ENCODE assay signal across 9 cellular contexts in genomic region chr6:146433881-146434741, GRCh38.
A peak's percentile ranks its signal among the peaks of the same experiment; 100 is the strongest.
DNase-seq lines count a peak whose midpoint lies in the region; ATAC-seq and TF ChIP-seq lines count a peak whose summit lies in the region.
"Had no signal": no experiment of that assay in that cellular context is flagged by ENCODE, and none has a peak within 500 bp of the region (broad histone marks: within the 10 kb centered on the region; RNA-seq: fewer than 3 reads in every experiment).

No MANE protein-coding gene starts in this region.

- DNase-seq in T47D (ENCODE audit: low read depth in 1 of 2, low spot score in 1 of 2): peak; percentile 9 to 29
- no peak for DNase-seq in MCF 10A (ENCODE audit: unreplicated experiment)
- DNase-seq in foreskin melanocyte: peak; percentile 14
- DNase-seq in vagina (ENCODE audit: extremely low spot score in 2 of 2): no peak
- no peak for DNase-seq in NCI-H345 treated with DMSO at 0.1 percent for 48 hours (lab: John Stamatoyannopoulos, UW; ENCODE audit: unreplicated experiment)
- no peak for DNase-seq in activated T-helper 1 cell treated with anti-CD3 and anti-CD28 coated beads, Interleukin-12 subunit alpha, Interleukin-12 subunit beta, Interleukin-2, Interleukin-4 antibody, amounts not matched to agents 30 ng/mL and 10 ng/mL and 1 ng/mL, durations not matched to agents 14 hours and 24 hours and 36 hours (ENCODE audit: low spot score)
- DNase-seq: PC-9 had no signal

- no peaks in the 10 kb centered on the region for H3K27me3 ChIP-seq in vagina

- TF ChIP-seq POLR2A in vagina (IDR thresholded peaks at IDR 0.05): no peak

- intact Hi-C loops in MCF 10A (cut with micrococcal nuclease): no loop called here
- intact Hi-C loops in vagina (cut with DNase I): no loop called here
- intact Hi-C loops in activated T-helper 1 cell treated with anti-CD3 and anti-CD28 coated beads, Interleukin-12 subunit alpha, Interleukin-12 subunit beta, Interleukin-2, Interleukin-4 antibody, amounts not matched to agents 30 ng/mL and 10 ng/mL and 1 ng/mL, durations not matched to agents 14 hours and 24 hours and 36 hours (cut with micrococcal nuclease): no loop called here

- H3K36me3 ChIP-seq in vagina: no peaks in the 10 kb centered on the region

- POLR2A ChIA-PET in MCF 10A (lab: Yijun Ruan, JAX): no interaction called here

- H3K9me3 Mint-ChIP-seq in MCF 10A (ENCODE audit: unreplicated experiment): no peaks in the 10 kb centered on the region
- H3K9me3 Mint-ChIP-seq in nephron: no peaks in the 10 kb centered on the region
- H3K9me3 Mint-ChIP-seq in activated T-helper 1 cell treated with anti-CD3 and anti-CD28 coated beads, Interleukin-12 subunit alpha, Interleukin-12 subunit beta, Interleukin-2, Interleukin-4 antibody, amounts not matched to agents 30 ng/mL and 10 ng/mL and 1 ng/mL, durations not matched to agents 14 hours and 24 hours and 36 hours: no peaks in the 10 kb centered on the region

- no TSS peak for BruUV-seq in MCF 10A (replicated peaks; lab: Mats Ljungman, UMichigan)

- TF ChIP-seq CTCF in MCF 10A (IDR thresholded peaks at IDR 0.05; ENCODE audit: unreplicated experiment): no peak
- TF ChIP-seq CTCF in nephron (IDR thresholded peaks at IDR 0.05; ENCODE audit: unreplicated experiment in 3 of 3): no peak
- no peak for TF ChIP-seq CTCF in vagina (IDR thresholded peaks at IDR 0.05)

- in situ Hi-C loops in T47D (cut with HindIII; ENCODE audit: low pct_unique_long_range_greater_than_20kb, low sequenced_read_pairs): no loop called here

- no peak overlapping the region for H3K27ac ChIP-seq in vagina
- H3K27ac ChIP-seq: PC-9 had no signal

- no peak for ATAC-seq in HG03159 (IDR thresholded peaks at IDR 0.05; ENCODE audit: unreplicated experiment)

- H3K27ac Mint-ChIP-seq in MCF 10A (ENCODE audit: low read depth, unreplicated experiment) (no peak overlapping the region), nephron (no peak overlapping the region)
- no peak overlapping the region for H3K27ac Mint-ChIP-seq in activated T-helper 1 cell treated with anti-CD3 and anti-CD28 coated beads, Interleukin-12 subunit alpha, Interleukin-12 subunit beta, Interleukin-2, Interleukin-4 antibody, amounts not matched to agents 30 ng/mL and 10 ng/mL and 1 ng/mL, durations not matched to agents 14 hours and 24 hours and 36 hours

- no peaks in the 10 kb centered on the region for H3K4me1 ChIP-seq in vagina

- CTCF ChIA-PET in MCF 10A (lab: Yijun Ruan, JAX): interaction anchor here (0.6 to 1.1 kb wide), 4 partner anchors 112 to 362 kb away, joined by 3 to 4 read pairs (median 3); no protein-coding TSS in a partner anchor

- H3K4me1 Mint-ChIP-seq in MCF 10A (ENCODE audit: insufficient read depth, unreplicated experiment) (no peaks in the 10 kb centered on the region), nephron (peaks cover 5% of the 10 kb centered on the region)
- H3K4me1 Mint-ChIP-seq in activated T-helper 1 cell treated with anti-CD3 and anti-CD28 coated beads, Interleukin-12 subunit alpha, Interleukin-12 subunit beta, Interleukin-2, Interleukin-4 antibody, amounts not matched to agents 30 ng/mL and 10 ng/mL and 1 ng/mL, durations not matched to agents 14 hours and 24 hours and 36 hours (ENCODE audit: low read depth): no peaks in the 10 kb centered on the region

- no peaks in the 10 kb centered on the region for H3K36me3 Mint-ChIP-seq in MCF 10A (ENCODE audit: insufficient read depth, unreplicated experiment)
- H3K36me3 Mint-ChIP-seq in nephron (ENCODE audit: low read depth): no peaks in the 10 kb centered on the region
- no peaks in the 10 kb centered on the region for H3K36me3 Mint-ChIP-seq in activated T-helper 1 cell treated with anti-CD3 and anti-CD28 coated beads, Interleukin-12 subunit alpha, Interleukin-12 subunit beta, Interleukin-2, Interleukin-4 antibody, amounts not matched to agents 30 ng/mL and 10 ng/mL and 1 ng/mL, durations not matched to agents 14 hours and 24 hours and 36 hours (ENCODE audit: low read depth)

- H3K27me3 Mint-ChIP-seq in MCF 10A (ENCODE audit: insufficient read depth, unreplicated experiment) (no peaks in the 10 kb centered on the region), nephron (ENCODE audit: low read depth) (peaks cover 17% of the 10 kb centered on the region)
- peaks cover 10% of the 10 kb centered on the region for H3K27me3 Mint-ChIP-seq in activated T-helper 1 cell treated with anti-CD3 and anti-CD28 coated beads, Interleukin-12 subunit alpha, Interleukin-12 subunit beta, Interleukin-2, Interleukin-4 antibody, amounts not matched to agents 30 ng/mL and 10 ng/mL and 1 ng/mL, durations not matched to agents 14 hours and 24 hours and 36 hours (ENCODE audit: insufficient read depth)

- H3K4me3 ChIP-seq in vagina: peak overlapping the region; percentile 35 to 47
- H3K4me3 ChIP-seq: PC-9 had no signal

- H3K9me3 ChIP-seq in vagina: no peaks in the 10 kb centered on the region

- H3K4me3 Mint-ChIP-seq in MCF 10A (ENCODE audit: unreplicated experiment) (no peak overlapping the region), nephron (peak overlapping the region; percentile 77 to 82 (median 81))
- no peak overlapping the region for H3K4me3 Mint-ChIP-seq in activated T-helper 1 cell treated with anti-CD3 and anti-CD28 coated beads, Interleukin-12 subunit alpha, Interleukin-12 subunit beta, Interleukin-2, Interleukin-4 antibody, amounts not matched to agents 30 ng/mL and 10 ng/mL and 1 ng/mL, durations not matched to agents 14 hours and 24 hours and 36 hours

Comparison
In these comparisons a context has a peak if more than half of its experiments do, and no peak if none do; other contexts are left out.
1. DNase-seq: peak in T47D (2 of 2) and foreskin melanocyte (single experiment); none in MCF 10A (single experiment), vagina (0 of 2), NCI-H345 treated with DMSO at 0.1 percent for 48 hours (single experiment) and activated T-helper 1 cell treated with anti-CD3 and anti-CD28 coated beads, Interleukin-12 subunit alpha, Interleukin-12 subunit beta, Interleukin-2, Interleukin-4 antibody, amounts not matched to agents 30 ng/mL and 10 ng/mL and 1 ng/mL, durations not matched to agents 14 hours and 24 hours and 36 hours (single experiment).
2. H3K4me3 Mint-ChIP-seq: peak in nephron (3 of 3); none in MCF 10A (single experiment) and activated T-helper 1 cell treated with anti-CD3 and anti-CD28 coated beads, Interleukin-12 subunit alpha, Interleukin-12 subunit beta, Interleukin-2, Interleukin-4 antibody, amounts not matched to agents 30 ng/mL and 10 ng/mL and 1 ng/mL, durations not matched to agents 14 hours and 24 hours and 36 hours (single experiment).